ENCODE assay signal across 20 cellular contexts in genomic region chr1:90854559-90854958, GRCh38.
"Had no signal": no experiment of that assay in that cellular context is flagged by ENCODE, and none has a peak within 500 bp of the region (broad histone marks: within the 10 kb centered on the region; RNA-seq: fewer than 3 reads in every experiment).

No MANE protein-coding gene starts in this region.

- H3K9me3 Mint-ChIP-seq: activated naive CD4-positive, alpha-beta T cell treated with anti-CD3 and anti-CD28 coated beads, Interleukin-2, amount 50 U/mL, for 24 hours; mesothelial cell of epicardium; nephron had no signal

- H3K27ac Mint-ChIP-seq: activated naive CD4-positive, alpha-beta T cell treated with anti-CD3 and anti-CD28 coated beads, Interleukin-2, amount 50 U/mL, for 24 hours; mesothelial cell of epicardium; nephron had no signal

- H3K36me3 Mint-ChIP-seq: activated naive CD4-positive, alpha-beta T cell treated with anti-CD3 and anti-CD28 coated beads, Interleukin-2, amount 50 U/mL, for 24 hours; mesothelial cell of epicardium had no signal

- H3K4me3 Mint-ChIP-seq: activated naive CD4-positive, alpha-beta T cell treated with anti-CD3 and anti-CD28 coated beads, Interleukin-2, amount 50 U/mL, for 24 hours; mesothelial cell of epicardium; nephron had no signal

- H3K4me3 ChIP-seq: ascending aorta, breast epithelium, coronary artery, thyroid gland had no signal

- DNase-seq: activated CD4-positive, alpha-beta T cell treated with anti-CD3 and anti-CD28 coated beads, Interleukin-2, amount 50 U/mL, for 1 hour; activated CD4-positive, CD25-positive, alpha-beta regulatory T cell treated with anti-CD3 and anti-CD28 coated beads, Interleukin-2, amount 50 U/mL, for 72 hours; activated CD8-positive, alpha-beta memory T cell treated with anti-CD3 and anti-CD28 coated beads, Interleukin-2, amount 50 U/mL, for 48 hours; activated gamma-delta T cell; erythroblast; foreskin melanocyte; head of caudate nucleus; occipital lobe; posterior cingulate gyrus; stimulated activated CD4-positive, alpha-beta T cell treated with anti-CD3 and anti-CD28 coated beads, Interleukin-12 subunit alpha, Interleukin-12 subunit beta, amount 100 ng/mL, for 4 hours; stimulated activated CD4-positive, alpha-beta T cell treated with anti-CD3 and anti-CD28 coated beads, Interleukin-1b, Interleukin-23, amount 100 ng/mL, for 48 hours; stimulated activated CD8-positive, alpha-beta memory T cell treated with anti-CD3 and anti-CD28 coated beads, Interleukin-4, amount 100 ng/mL, for 48 hours; stimulated activated naive CD4-positive, alpha-beta T cell treated with Interleukin-2 at 50 U/mL for 16 hours; thyroid gland had no signal
